Comparison of ENCODE assay signal across 28 cellular contexts in the genomic region with DNA sequence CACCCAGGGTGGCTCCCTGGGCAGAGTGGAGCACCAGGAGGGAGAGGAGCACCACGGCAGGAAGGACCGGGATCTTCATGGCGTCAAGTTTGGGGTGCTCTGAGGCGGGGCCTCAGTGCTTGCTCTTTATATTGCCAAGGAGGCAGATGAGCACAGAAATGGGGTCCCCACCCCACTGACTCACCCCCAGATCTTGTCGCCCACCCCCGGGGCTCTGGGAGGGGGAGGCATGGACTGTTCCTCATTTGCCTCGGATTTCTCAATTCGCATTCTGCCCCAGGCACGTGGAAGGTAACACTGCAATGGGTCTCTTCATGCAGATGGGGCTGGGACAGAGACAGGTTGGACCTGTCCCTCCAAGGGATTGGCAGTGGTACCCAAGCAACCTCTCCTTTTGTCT. TPM values are rescaled to one million over a fixed set of nuclear protein-coding genes. Genes with fewer than 3 reads are reported as not detected.
"Had no signal": no experiment of that assay in that cellular context is flagged by ENCODE, and none has a peak within 500 bp of the region (broad histone marks: within the 10 kb centered on the region; RNA-seq: fewer than 3 reads in every experiment).

A gene with protein sequence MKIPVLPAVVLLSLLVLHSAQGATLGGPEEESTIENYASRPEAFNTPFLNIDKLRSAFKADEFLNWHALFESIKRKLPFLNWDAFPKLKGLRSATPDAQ (minus strand): TSS at position 101 of the 400 bp plus-strand sequence. CDS start 22 bp downstream, at position 79.

- H3K9me3 ChIP-seq: heart left ventricle, left ventricle myocardium inferior, psoas muscle, right lobe of liver, stomach, thyroid gland had no signal

- H3K4me3 Mint-ChIP-seq: central memory CD8-positive, alpha-beta T cell; dendritic cell treated with granulocyte-macrophage colony-stimulating factor and Interleukin-4, amounts not matched to agents 40 ng/mL and 50 ng/mL, for 4 days; effector memory CD8-positive, alpha-beta T cell; naive B cell; nephron; stimulated activated naive B cell treated with anti-CD40 and anti-IgM and Interleukin-4, amounts not matched to agents 10 μg/mL and 1 μg/mL and 100 μg/mL, for 72 hours; type B pancreatic cell had no signal

- DNase-seq: effector memory CD8-positive, alpha-beta T cell; heart left ventricle; hippocampal formation; kidney glomerular epithelial cell; left ventricle myocardium inferior; mesenchymal stem cell; midbrain; naive B cell; psoas muscle; retina; right lobe of liver; stimulated activated CD4-positive, alpha-beta T cell treated with anti-CD3 and anti-CD28 coated beads, Interleukin-2, amount 100 ng/mL, for 24 hours; stimulated activated CD4-positive, alpha-beta T cell treated with anti-CD3 and anti-CD28 coated beads, Interleukin-4, amount 100 ng/mL, for 4 hours; stimulated activated naive B cell treated with anti-CD40 and anti-IgM and Interleukin-4, amounts not matched to agents 10 μg/mL and 1 μg/mL and 100 μg/mL, for 72 hours; stomach; substantia nigra; thyroid gland had no signal

- H3K4me1 Mint-ChIP-seq: nephron had no signal

- H3K4me3 ChIP-seq: heart left ventricle, left ventricle myocardium inferior, lung, psoas muscle, right lobe of liver, stomach, thyroid gland had no signal

- H3K27ac ChIP-seq: heart left ventricle, left ventricle myocardium inferior, psoas muscle, right lobe of liver, stomach, thyroid gland had no signal

- H3K27me3 ChIP-seq: right lobe of liver, thyroid gland had no signal

- H3K36me3 Mint-ChIP-seq: naive B cell; stimulated activated naive B cell treated with anti-CD40 and anti-IgM and Interleukin-4, amounts not matched to agents 10 μg/mL and 1 μg/mL and 100 μg/mL, for 72 hours; type B pancreatic cell had no signal

- H3K9me3 Mint-ChIP-seq: central memory CD8-positive, alpha-beta T cell; dendritic cell treated with granulocyte-macrophage colony-stimulating factor and Interleukin-4, amounts not matched to agents 40 ng/mL and 50 ng/mL, for 4 days; effector memory CD8-positive, alpha-beta T cell; naive B cell; nephron; stimulated activated naive B cell treated with anti-CD40 and anti-IgM and Interleukin-4, amounts not matched to agents 10 μg/mL and 1 μg/mL and 100 μg/mL, for 72 hours; type B pancreatic cell had no signal

- FAIRE-seq: frontal cortex, urothelium cell line had no signal

- H3K36me3 ChIP-seq: heart left ventricle, left ventricle myocardium inferior, right lobe of liver, stomach, thyroid gland had no signal

- H3K27ac Mint-ChIP-seq: dendritic cell treated with granulocyte-macrophage colony-stimulating factor and Interleukin-4, amounts not matched to agents 40 ng/mL and 50 ng/mL, for 4 days; effector memory CD8-positive, alpha-beta T cell; naive B cell; nephron; stimulated activated naive B cell treated with anti-CD40 and anti-IgM and Interleukin-4, amounts not matched to agents 10 μg/mL and 1 μg/mL and 100 μg/mL, for 72 hours; type B pancreatic cell had no signal

RNA-seq across cellular contexts. Expression of the gene that starts here (rescaled TPM):
- total RNA-seq: epithelial cell of proximal tubule, fibroblast of lung, frontal cortex, glomerular endothelial cell, heart left ventricle, left ventricle myocardium inferior, lung, omental fat pad, psoas muscle, right lobe of liver, stomach had no signal
